Comparison of ENCODE assay signal across 9 cellular contexts in genomic region chr2:85924522-85924921, GRCh38. TPM values are rescaled to one million over a fixed set of nuclear protein-coding genes. Genes with fewer than 3 reads are reported as not detected.
DNase-seq lines count a peak whose midpoint lies in the region; ATAC-seq and TF ChIP-seq lines count a peak whose summit lies in the region.
"Had no signal": no experiment of that assay in that cellular context is flagged by ENCODE, and none has a peak within 500 bp of the region (broad histone marks: within the 10 kb centered on the region; RNA-seq: fewer than 3 reads in every experiment).

No MANE protein-coding gene starts in this region.

- H3K9me3 ChIP-seq in colonic mucosa (no peaks in the 10 kb centered on the region), vagina (no peaks in the 10 kb centered on the region)
- H3K9me3 ChIP-seq: BE2C had no signal

- intact Hi-C loops in colonic mucosa (cut with DNase I) = no loop called here
- intact Hi-C loops in vagina (cut with DNase I) = no loop called here

- CTCF ChIA-PET in activated CD4-positive, alpha-beta T cell treated with anti-CD3 and anti-CD28 coated beads, Interleukin-2, amount 10 ng/mL, durations not matched to agents 7 days and 5 days (lab: Charles Lee) = interaction anchor here (0.9 to 1.6 kb wide), 3 partner anchors 13 to 34 kb away, joined by 3 read pairs; no protein-coding TSS in a partner anchor

- peak overlapping the region; percentile 4 for H3K27ac Mint-ChIP-seq in activated CD4-positive, alpha-beta T cell treated with anti-CD3 and anti-CD28 coated beads, Interleukin-2, amount 10 ng/mL, durations not matched to agents 7 days and 5 days

- DNase-seq in activated CD4-positive, alpha-beta T cell treated with anti-CD3 and anti-CD28 coated beads, Interleukin-2, amount 10 ng/mL, durations not matched to agents 7 days and 5 days = no peak
- no peak for DNase-seq in activated CD4-positive, alpha-beta T cell treated with anti-CD3 and anti-CD28 coated beads, Interleukin-2, amount 50 U/mL, for 4 hours
- DNase-seq in colonic mucosa = peak; percentile 30
- DNase-seq in lung microvascular endothelial cell (ENCODE audit: low read depth in 2 of 2) = peak; percentile 48
- DNase-seq in vagina (ENCODE audit: extremely low spot score in 2 of 2) = no peak
- DNase-seq: BE2C had no signal

- no peak overlapping the region for H3K9ac ChIP-seq in colonic mucosa (ENCODE audit: low read depth in 2 of 2, low read length in 2 of 2)

- H3K4me3 ChIP-seq in colonic mucosa (no peak overlapping the region), vagina (no peak overlapping the region)

- no peak overlapping the region for H3K4me3 Mint-ChIP-seq in activated CD4-positive, alpha-beta T cell treated with anti-CD3 and anti-CD28 coated beads, Interleukin-2, amount 10 ng/mL, durations not matched to agents 7 days and 5 days

- peaks cover 3% of the 10 kb centered on the region for H3K27me3 Mint-ChIP-seq in activated CD4-positive, alpha-beta T cell treated with anti-CD3 and anti-CD28 coated beads, Interleukin-2, amount 10 ng/mL, durations not matched to agents 7 days and 5 days

- H3K36me3 ChIP-seq in colonic mucosa = no peaks in the 10 kb centered on the region
- no peaks in the 10 kb centered on the region for H3K36me3 ChIP-seq in vagina
- H3K36me3 ChIP-seq: BE2C had no signal

- POLR2A ChIA-PET in activated CD4-positive, alpha-beta T cell treated with anti-CD3 and anti-CD28 coated beads, Interleukin-2, amount 10 ng/mL, durations not matched to agents 7 days and 5 days (lab: Charles Lee) = no interaction called here

- TF ChIP-seq POLR2A in vagina (IDR thresholded peaks at IDR 0.05) = no peak

- H3K27me3 ChIP-seq in colonic mucosa (no peaks in the 10 kb centered on the region), vagina (no peaks in the 10 kb centered on the region)
- H3K27me3 ChIP-seq: BE2C had no signal

- H3K36me3 Mint-ChIP-seq in activated CD4-positive, alpha-beta T cell treated with anti-CD3 and anti-CD28 coated beads, Interleukin-2, amount 10 ng/mL, durations not matched to agents 7 days and 5 days (ENCODE audit: low read depth) = no peaks in the 10 kb centered on the region

- H3K9me3 Mint-ChIP-seq in activated CD4-positive, alpha-beta T cell treated with anti-CD3 and anti-CD28 coated beads, Interleukin-2, amount 10 ng/mL, durations not matched to agents 7 days and 5 days = no peaks in the 10 kb centered on the region

- TF ChIP-seq CTCF in colonic mucosa (IDR thresholded peaks at IDR 0.05) (no peak), vagina (IDR thresholded peaks at IDR 0.05) (no peak)

- ATAC-seq in GM18502 (IDR thresholded peaks at IDR 0.05; ENCODE audit: poor library complexity, unreplicated experiment) (no peak), GM18517 (IDR thresholded peaks at IDR 0.05; ENCODE audit: unreplicated experiment) (no peak), HG02678 (IDR thresholded peaks at IDR 0.05; ENCODE audit: unreplicated experiment) (no peak)

- peaks cover 26% of the 10 kb centered on the region for H3K4me1 Mint-ChIP-seq in activated CD4-positive, alpha-beta T cell treated with anti-CD3 and anti-CD28 coated beads, Interleukin-2, amount 10 ng/mL, durations not matched to agents 7 days and 5 days

- no peaks in the 10 kb centered on the region for H3K4me1 ChIP-seq in colonic mucosa
- H3K4me1 ChIP-seq in vagina = peaks cover 29% of the 10 kb centered on the region
- H3K4me1 ChIP-seq: BE2C had no signal

- H3K27ac ChIP-seq in colonic mucosa = peak overlapping the region; percentile 29
- peak overlapping the region; percentile 70 for H3K27ac ChIP-seq in vagina

RNA-seq across cellular contexts. Expression of gene ST3GAL5, which starts 35.7 kb away (rescaled TPM):
- total RNA-seq in activated CD4-positive, alpha-beta T cell treated with anti-CD3 and anti-CD28 coated beads, Interleukin-2, amount 10 ng/mL, durations not matched to agents 7 days and 5 days = 10 to 100 TPM; 36.3 to 36.8 TPM
- total RNA-seq in colonic mucosa (1 to 10 TPM; 2.6 to 3.5 TPM), lung microvascular endothelial cell (2.2 and 3.1 TPM in 2 replicates), vagina (16.2 TPM)

Comparison
In these comparisons a context has a peak if more than half of its experiments do, and no peak if none do; other contexts are left out.
1. DNase-seq: peak in colonic mucosa (single experiment) and lung microvascular endothelial cell (2 of 2); none in activated CD4-positive, alpha-beta T cell treated with anti-CD3 and anti-CD28 coated beads, Interleukin-2, amount 10 ng/mL, durations not matched to agents 7 days and 5 days (single experiment), activated CD4-positive, alpha-beta T cell treated with anti-CD3 and anti-CD28 coated beads, Interleukin-2, amount 50 U/mL, for 4 hours (0 of 2) and vagina (0 of 2).